In the genomic region with DNA sequence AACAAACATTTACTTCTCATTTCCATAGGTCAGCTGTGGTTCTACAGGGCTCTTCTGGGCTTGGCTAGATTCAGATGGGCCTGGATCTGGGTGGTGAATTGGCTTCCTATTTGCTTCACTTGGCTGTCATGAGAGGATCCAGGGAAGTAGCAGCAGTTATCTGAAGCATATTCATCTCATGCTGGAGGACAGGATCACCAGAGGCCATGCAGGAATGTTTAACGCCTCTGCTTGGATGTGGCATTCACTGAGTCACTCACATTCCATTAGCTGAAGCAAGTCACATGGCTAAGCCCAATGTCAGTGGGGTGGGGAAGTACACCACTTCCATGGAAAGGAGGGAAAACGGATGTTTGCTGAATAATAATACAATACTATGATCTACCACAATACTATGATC, we compare ENCODE assay signal across 18 cellular contexts. TPM values are rescaled to one million over a fixed set of nuclear protein-coding genes. Genes with fewer than 3 reads are reported as not detected.
"Had no signal": no experiment of that assay in that cellular context is flagged by ENCODE, and none has a peak within 500 bp of the region (broad histone marks: within the 10 kb centered on the region; RNA-seq: fewer than 3 reads in every experiment).

No MANE protein-coding gene starts in this region.

RNA-seq across cellular contexts. Expression of a gene that starts 15.2 kb away (rescaled TPM):
- total RNA-seq: heart right ventricle, hepatocyte, liver, lower lobe of right lung, mammary epithelial cell, mononuclear cell, natural killer cell, osteocyte, posterior vena cava, psoas muscle, right lobe of liver, spleen, subcutaneous adipose tissue, suprapubic skin, thoracic aorta, ureter, uterus had no signal
- polyA plus RNA-seq: hepatocyte, keratinocyte, liver, mammary epithelial cell, psoas muscle, spleen had no signal
